In genomic region chr3:166372571-166373106, GRCh38 we compare ENCODE assay signal across 8 cellular contexts.
"Had no signal": no experiment of that assay in that cellular context is flagged by ENCODE, and none has a peak within 500 bp of the region (broad histone marks: within the 10 kb centered on the region; RNA-seq: fewer than 3 reads in every experiment).

No MANE protein-coding gene starts in this region.

- H3K9ac ChIP-seq: GM23248 had no signal

- H2AFZ ChIP-seq: GM23248 had no signal

- H3K4me3 Mint-ChIP-seq: H9 had no signal

- FAIRE-seq: HTR-8/SVneo, K562 had no signal

- H3K27ac ChIP-seq: GM23248 had no signal

- H3K27ac Mint-ChIP-seq: H9 had no signal

- H3K4me3 ChIP-seq: GM23248, K562 had no signal

- ATAC-seq: K562 had no signal

- DNase-seq: GM23248, GOT3, H9, HCEC 1CT, IMR-90, KG1 had no signal
